13 cellular contexts compared by ENCODE assay signal in the genomic region with DNA sequence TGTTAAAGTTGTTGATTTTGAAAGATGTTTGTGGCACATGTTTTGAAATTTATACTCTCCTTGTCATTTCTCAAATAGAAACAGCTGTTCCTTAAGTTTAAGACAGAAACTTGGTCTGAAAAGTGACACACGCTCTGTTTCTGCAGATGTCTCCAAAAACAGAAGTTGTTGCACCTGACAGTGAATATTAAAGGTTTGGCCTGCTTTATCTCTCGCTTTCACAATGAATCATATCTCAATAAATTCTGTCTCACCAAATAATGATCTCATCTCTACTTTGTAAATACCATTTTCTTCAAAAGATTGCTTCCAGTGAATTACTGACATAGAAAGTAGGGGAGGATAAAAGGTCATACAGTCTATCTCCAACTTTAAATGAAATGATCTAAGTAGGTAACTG.
DNase-seq lines count a peak whose midpoint lies in the region; ATAC-seq and TF ChIP-seq lines count a peak whose summit lies in the region.
"Had no signal": no experiment of that assay in that cellular context is flagged by ENCODE, and none has a peak within 500 bp of the region (broad histone marks: within the 10 kb centered on the region; RNA-seq: fewer than 3 reads in every experiment).

No MANE protein-coding gene starts in this region.

- ATAC-seq in SK-N-SH treated with all-trans-retinoic acid at 6 μM for 48 hours (no peak), HG02588 (IDR thresholded peaks at IDR 0.05; ENCODE audit: unreplicated experiment) (peak; percentile 63), HG03378 (IDR thresholded peaks at IDR 0.05; ENCODE audit: unreplicated experiment) (peak; percentile 73), upper lobe of right lung (no peak)
- ATAC-seq: HCT116 had no signal

- no peak for TF ChIP-seq EP300 in SK-N-SH (IDR thresholded peaks at IDR 0.05; ENCODE audit: borderline replicate concordance in 1 of 2, low read depth in 1 of 2, low read length in 1 of 2)

- intact Hi-C loops in upper lobe of right lung (cut with DNase I): no loop called here

- no peak overlapping the region for H3K9ac ChIP-seq in SK-N-SH

- H3K9me3 Mint-ChIP-seq in activated CD4-positive, alpha-beta memory T cell treated with anti-CD3 and anti-CD28 coated beads, Interleukin-2, amount 10 ng/mL, durations not matched to agents 7 days and 5 days: no peaks in the 10 kb centered on the region
- H3K9me3 Mint-ChIP-seq: activated naive CD4-positive, alpha-beta T cell treated with anti-CD3 and anti-CD28 coated beads, Interleukin-2, amount 10 ng/mL, durations not matched to agents 7 days and 5 days had no signal

- no peak for DNase-seq in SK-N-SH
- no peak for DNase-seq in upper lobe of right lung
- no peak for DNase-seq in SW480 (ENCODE audit: low spot score)
- DNase-seq in activated CD4-positive, alpha-beta memory T cell treated with anti-CD3 and anti-CD28 coated beads, Interleukin-2, amount 10 ng/mL, durations not matched to agents 7 days and 5 days: no peak
- DNase-seq in NCI-H526 (lab: John Stamatoyannopoulos, UW): no peak
- DNase-seq: activated naive CD4-positive, alpha-beta T cell treated with anti-CD3 and anti-CD28 coated beads, Interleukin-2, amount 10 ng/mL, durations not matched to agents 7 days and 5 days; CD4-positive, CD25-positive, alpha-beta regulatory T cell had no signal

- no peak overlapping the region for H3K27ac Mint-ChIP-seq in activated CD4-positive, alpha-beta memory T cell treated with anti-CD3 and anti-CD28 coated beads, Interleukin-2, amount 10 ng/mL, durations not matched to agents 7 days and 5 days
- H3K27ac Mint-ChIP-seq: activated naive CD4-positive, alpha-beta T cell treated with anti-CD3 and anti-CD28 coated beads, Interleukin-2, amount 10 ng/mL, durations not matched to agents 7 days and 5 days; CD4-positive, CD25-positive, alpha-beta regulatory T cell had no signal

- no peaks in the 10 kb centered on the region for H3K4me1 Mint-ChIP-seq in activated CD4-positive, alpha-beta memory T cell treated with anti-CD3 and anti-CD28 coated beads, Interleukin-2, amount 10 ng/mL, durations not matched to agents 7 days and 5 days
- H3K4me1 Mint-ChIP-seq: activated naive CD4-positive, alpha-beta T cell treated with anti-CD3 and anti-CD28 coated beads, Interleukin-2, amount 10 ng/mL, durations not matched to agents 7 days and 5 days; CD4-positive, CD25-positive, alpha-beta regulatory T cell had no signal

- WGBS in SK-N-SH (ENCODE audit: low lambda C conversion rate): 64% methylated on average over 2 of the region's 2 CpGs

- H3K4me3 Mint-ChIP-seq in activated CD4-positive, alpha-beta memory T cell treated with anti-CD3 and anti-CD28 coated beads, Interleukin-2, amount 10 ng/mL, durations not matched to agents 7 days and 5 days: no peak overlapping the region
- H3K4me3 Mint-ChIP-seq: activated naive CD4-positive, alpha-beta T cell treated with anti-CD3 and anti-CD28 coated beads, Interleukin-2, amount 10 ng/mL, durations not matched to agents 7 days and 5 days; CD4-positive, CD25-positive, alpha-beta regulatory T cell had no signal

- H3K36me3 Mint-ChIP-seq in activated CD4-positive, alpha-beta memory T cell treated with anti-CD3 and anti-CD28 coated beads, Interleukin-2, amount 10 ng/mL, durations not matched to agents 7 days and 5 days (ENCODE audit: low read depth): no peaks in the 10 kb centered on the region
- H3K36me3 Mint-ChIP-seq: activated naive CD4-positive, alpha-beta T cell treated with anti-CD3 and anti-CD28 coated beads, Interleukin-2, amount 10 ng/mL, durations not matched to agents 7 days and 5 days; CD4-positive, CD25-positive, alpha-beta regulatory T cell had no signal

- no peak overlapping the region for H3K4me3 ChIP-seq in SK-N-SH (ENCODE audit: low read depth in 2 of 2, low read length in 1 of 2)
- H3K4me3 ChIP-seq in upper lobe of right lung: no peak overlapping the region

- no peak overlapping the region for H3K4me2 ChIP-seq in SK-N-SH

- H3K79me2 ChIP-seq in SK-N-SH (ENCODE audit: insufficient read depth): no peaks in the 10 kb centered on the region

- no peak overlapping the region for H2AFZ ChIP-seq in SK-N-SH (ENCODE audit: low read depth)

- POLR2A ChIA-PET in SK-N-SH (lab: Yijun Ruan, JAX): no interaction called here
- POLR2A ChIA-PET in activated CD4-positive, alpha-beta memory T cell treated with anti-CD3 and anti-CD28 coated beads, Interleukin-2, amount 10 ng/mL, durations not matched to agents 7 days and 5 days (lab: Charles Lee): no interaction called here

- H3K27me3 Mint-ChIP-seq in activated CD4-positive, alpha-beta memory T cell treated with anti-CD3 and anti-CD28 coated beads, Interleukin-2, amount 10 ng/mL, durations not matched to agents 7 days and 5 days: no peaks in the 10 kb centered on the region
- H3K27me3 Mint-ChIP-seq: activated naive CD4-positive, alpha-beta T cell treated with anti-CD3 and anti-CD28 coated beads, Interleukin-2, amount 10 ng/mL, durations not matched to agents 7 days and 5 days; CD4-positive, CD25-positive, alpha-beta regulatory T cell had no signal

- H3K36me3 ChIP-seq in SK-N-SH (replicated peaks in 1 of 2; ENCODE audit: control insufficient read depth in 1 of 2, insufficient read depth in 2 of 2, low read length in 1 of 2) (no peaks in the 10 kb centered on the region), upper lobe of right lung (no peaks in the 10 kb centered on the region)
- H3K36me3 ChIP-seq: neutrophil had no signal

- H3F3A ChIP-seq in SK-N-SH (replicated peaks; ENCODE audit: insufficient read depth): no peaks in the 10 kb centered on the region

- CTCF ChIA-PET in SK-N-SH (lab: Yijun Ruan, JAX): interaction anchor here (1.0 to 23.9 kb wide), 9 partner anchors 9 to 1541 kb away, joined by 3 to 636 read pairs (median 8); no protein-coding TSS in a partner anchor
- CTCF ChIA-PET in activated CD4-positive, alpha-beta memory T cell treated with anti-CD3 and anti-CD28 coated beads, Interleukin-2, amount 10 ng/mL, durations not matched to agents 7 days and 5 days (lab: Charles Lee): interaction anchor here (0.7 to 3.3 kb wide), 6 partner anchors 10 to 23 kb away, joined by 3 to 14 read pairs (median 10); no protein-coding TSS in a partner anchor

- H3K27ac ChIP-seq in SK-N-SH (ENCODE audit: low read depth in 2 of 2, low read length in 1 of 2): no peak overlapping the region
- H3K27ac ChIP-seq in upper lobe of right lung: no peak overlapping the region
- H3K27ac ChIP-seq: 22Rv1, neutrophil had no signal

- no peaks in the 10 kb centered on the region for H3K27me3 ChIP-seq in SK-N-SH (ENCODE audit: insufficient read depth)
- H3K27me3 ChIP-seq in upper lobe of right lung: no peaks in the 10 kb centered on the region
- H3K27me3 ChIP-seq: neutrophil had no signal

- H3K9me3 ChIP-seq in SK-N-SH (no peaks in the 10 kb centered on the region), upper lobe of right lung (no peaks in the 10 kb centered on the region)
- H3K9me3 ChIP-seq: neutrophil had no signal

- H3K4me1 ChIP-seq in SK-N-SH (ENCODE audit: control insufficient read depth in 1 of 2, insufficient read depth in 2 of 2, low read depth in 1 of 2, low read length in 1 of 2) (peaks cover 0 to 6% of the 10 kb centered on the region in 2 experiments; a peak in 2 of 4 replicates), upper lobe of right lung (no peaks in the 10 kb centered on the region)

- H4K20me1 ChIP-seq in SK-N-SH (ENCODE audit: insufficient read depth): no peaks in the 10 kb centered on the region

- no peaks in the 10 kb centered on the region for H3K9me2 ChIP-seq in SK-N-SH

- TF ChIP-seq CTCF in SK-N-SH (IDR thresholded peaks at IDR 0.05) (no peak), upper lobe of right lung (IDR thresholded peaks at IDR 0.05) (no peak)

- TF ChIP-seq RAD21 in SK-N-SH (IDR thresholded peaks at IDR 0.05; ENCODE audit: low read length): no peak

TF ChIP-seq in SK-N-SH treated with all-trans-retinoic acid at 6 μM for 48 hours, 23 proteins besides CTCF, POLR2A, EP300 and RAD21 (continues in another document):
- TF ChIP-seq PPARA (CRISPR knock-in tag; IDR thresholded peaks at IDR 0.05; ENCODE audit: borderline replicate concordance) (no peak), CREB5 (CRISPR knock-in tag; IDR thresholded peaks at IDR 0.05; ENCODE audit: low read depth) (no peak), ZC3H10 (CRISPR knock-in tag; IDR thresholded peaks at IDR 0.05) (no peak)

TF ChIP-seq in SK-N-SH, 30 proteins besides CTCF, POLR2A, EP300 and RAD21:
- TF ChIP-seq SMC3 (IDR thresholded peaks at IDR 0.05; ENCODE audit: low read depth, low read length): no peak

Comparison
In these comparisons a context has a peak if more than half of its experiments do, and no peak if none do; other contexts are left out.
1. ATAC-seq: peak in HG02588 (single experiment) and HG03378 (single experiment); none in SK-N-SH treated with all-trans-retinoic acid at 6 μM for 48 hours (single experiment) and upper lobe of right lung (single experiment).